ENCODE assay signal across 2 cellular contexts in the genomic region with DNA sequence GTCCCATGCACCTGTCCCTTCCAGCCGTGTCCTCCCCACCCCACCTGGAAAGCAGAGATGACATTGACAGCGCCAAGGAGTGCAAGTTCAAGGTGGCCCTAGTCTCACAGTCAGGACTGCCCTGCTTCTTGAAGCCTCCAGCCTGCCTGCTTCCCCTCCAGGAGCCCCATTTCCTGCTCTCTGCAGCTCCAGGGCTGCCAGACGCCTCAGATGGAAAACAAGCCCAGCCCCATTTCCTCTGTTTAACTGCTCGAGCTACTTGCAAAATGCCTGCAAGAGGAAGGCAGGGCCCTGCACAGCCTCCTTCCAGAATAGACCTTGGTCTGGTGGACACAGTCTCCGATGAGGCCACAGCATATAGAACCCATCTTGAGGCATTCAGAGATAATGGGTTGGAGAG.
TF ChIP-seq lines count a peak whose summit lies in the region.

No MANE protein-coding gene starts in this region.

TF ChIP-seq in liver, 16 proteins besides CTCF, POLR2A, EP300 and RAD21:
- TF ChIP-seq EGR1 (IDR thresholded peaks at IDR 0.05; ENCODE audit: low read depth in 2 of 2) (no peak), HNF4A (conservative IDR thresholded peaks at IDR 0.05) (no peak), FOXA1 (IDR thresholded peaks at IDR 0.05) (no peak), YY1 (IDR thresholded peaks at IDR 0.05) (peak; percentile 31), SP1 (IDR thresholded peaks at IDR 0.05) (peak; percentile 28), TAF1 (conservative IDR thresholded peaks at IDR 0.05) (no peak), RXRA (IDR thresholded peaks at IDR 0.05) (no peak)
- TF ChIP-seq, protein P1, sequence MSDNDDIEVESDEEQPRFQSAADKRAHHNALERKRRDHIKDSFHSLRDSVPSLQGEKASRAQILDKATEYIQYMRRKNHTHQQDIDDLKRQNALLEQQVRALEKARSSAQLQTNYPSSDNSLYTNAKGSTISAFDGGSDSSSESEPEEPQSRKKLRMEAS (IDR thresholded peaks at IDR 0.05), result no peak
- TF ChIP-seq, protein P2, sequence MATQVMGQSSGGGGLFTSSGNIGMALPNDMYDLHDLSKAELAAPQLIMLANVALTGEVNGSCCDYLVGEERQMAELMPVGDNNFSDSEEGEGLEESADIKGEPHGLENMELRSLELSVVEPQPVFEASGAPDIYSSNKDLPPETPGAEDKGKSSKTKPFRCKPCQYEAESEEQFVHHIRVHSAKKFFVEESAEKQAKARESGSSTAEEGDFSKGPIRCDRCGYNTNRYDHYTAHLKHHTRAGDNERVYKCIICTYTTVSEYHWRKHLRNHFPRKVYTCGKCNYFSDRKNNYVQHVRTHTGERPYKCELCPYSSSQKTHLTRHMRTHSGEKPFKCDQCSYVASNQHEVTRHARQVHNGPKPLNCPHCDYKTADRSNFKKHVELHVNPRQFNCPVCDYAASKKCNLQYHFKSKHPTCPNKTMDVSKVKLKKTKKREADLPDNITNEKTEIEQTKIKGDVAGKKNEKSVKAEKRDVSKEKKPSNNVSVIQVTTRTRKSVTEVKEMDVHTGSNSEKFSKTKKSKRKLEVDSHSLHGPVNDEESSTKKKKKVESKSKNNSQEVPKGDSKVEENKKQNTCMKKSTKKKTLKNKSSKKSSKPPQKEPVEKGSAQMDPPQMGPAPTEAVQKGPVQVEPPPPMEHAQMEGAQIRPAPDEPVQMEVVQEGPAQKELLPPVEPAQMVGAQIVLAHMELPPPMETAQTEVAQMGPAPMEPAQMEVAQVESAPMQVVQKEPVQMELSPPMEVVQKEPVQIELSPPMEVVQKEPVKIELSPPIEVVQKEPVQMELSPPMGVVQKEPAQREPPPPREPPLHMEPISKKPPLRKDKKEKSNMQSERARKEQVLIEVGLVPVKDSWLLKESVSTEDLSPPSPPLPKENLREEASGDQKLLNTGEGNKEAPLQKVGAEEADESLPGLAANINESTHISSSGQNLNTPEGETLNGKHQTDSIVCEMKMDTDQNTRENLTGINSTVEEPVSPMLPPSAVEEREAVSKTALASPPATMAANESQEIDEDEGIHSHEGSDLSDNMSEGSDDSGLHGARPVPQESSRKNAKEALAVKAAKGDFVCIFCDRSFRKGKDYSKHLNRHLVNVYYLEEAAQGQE (IDR thresholded peaks at IDR 0.05), result no peak

TF ChIP-seq in HepG2, 621 proteins besides CTCF, POLR2A, EP300 and RAD21:
- TF ChIP-seq, protein P3, sequence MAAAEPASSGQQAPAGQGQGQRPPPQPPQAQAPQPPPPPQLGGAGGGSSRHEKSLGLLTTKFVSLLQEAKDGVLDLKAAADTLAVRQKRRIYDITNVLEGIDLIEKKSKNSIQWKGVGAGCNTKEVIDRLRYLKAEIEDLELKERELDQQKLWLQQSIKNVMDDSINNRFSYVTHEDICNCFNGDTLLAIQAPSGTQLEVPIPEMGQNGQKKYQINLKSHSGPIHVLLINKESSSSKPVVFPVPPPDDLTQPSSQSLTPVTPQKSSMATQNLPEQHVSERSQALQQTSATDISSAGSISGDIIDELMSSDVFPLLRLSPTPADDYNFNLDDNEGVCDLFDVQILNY (CRISPR knock-in tag; conservative IDR thresholded peaks at IDR 0.05), result no peak
- TF ChIP-seq, protein P4, sequence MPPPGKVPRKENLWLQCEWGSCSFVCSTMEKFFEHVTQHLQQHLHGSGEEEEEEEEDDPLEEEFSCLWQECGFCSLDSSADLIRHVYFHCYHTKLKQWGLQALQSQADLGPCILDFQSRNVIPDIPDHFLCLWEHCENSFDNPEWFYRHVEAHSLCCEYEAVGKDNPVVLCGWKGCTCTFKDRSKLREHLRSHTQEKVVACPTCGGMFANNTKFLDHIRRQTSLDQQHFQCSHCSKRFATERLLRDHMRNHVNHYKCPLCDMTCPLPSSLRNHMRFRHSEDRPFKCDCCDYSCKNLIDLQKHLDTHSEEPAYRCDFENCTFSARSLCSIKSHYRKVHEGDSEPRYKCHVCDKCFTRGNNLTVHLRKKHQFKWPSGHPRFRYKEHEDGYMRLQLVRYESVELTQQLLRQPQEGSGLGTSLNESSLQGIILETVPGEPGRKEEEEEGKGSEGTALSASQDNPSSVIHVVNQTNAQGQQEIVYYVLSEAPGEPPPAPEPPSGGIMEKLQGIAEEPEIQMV (CRISPR knock-in tag; IDR thresholded peaks at IDR 0.05; ENCODE audit: low read depth), result no peak
- TF ChIP-seq KLF11 (CRISPR knock-in tag; IDR thresholded peaks at IDR 0.05), result no peak
- no peak for TF ChIP-seq HOXD1 (CRISPR knock-in tag; IDR thresholded peaks at IDR 0.05)
- no peak for TF ChIP-seq RFX3 (CRISPR knock-in tag; IDR thresholded peaks at IDR 0.05)
TF ChIP-seq in HepG2: peak in this region for 0.
